ENCODE assay signal across 34 cellular contexts in genomic region chr3:40397129-40397528, GRCh38. TPM values are rescaled to one million over a fixed set of nuclear protein-coding genes. Genes with fewer than 3 reads are reported as not detected.
"Had no signal": no experiment of that assay in that cellular context is flagged by ENCODE, and none has a peak within 500 bp of the region (broad histone marks: within the 10 kb centered on the region; RNA-seq: fewer than 3 reads in every experiment).

No MANE protein-coding gene starts in this region.

- H3K36me3 ChIP-seq: ascending aorta, cardiac muscle cell, WERI-Rb-1 had no signal

- DNase-seq: activated CD4-positive, alpha-beta memory T cell treated with anti-CD3 and anti-CD28 coated beads, Interleukin-2, amount 10 ng/mL, durations not matched to agents 7 days and 5 days; activated CD4-positive, alpha-beta T cell treated with anti-CD3 and anti-CD28 coated beads for 1 hour; activated CD4-positive, alpha-beta T cell treated with anti-CD3 and anti-CD28 coated beads for 36 hours; activated CD4-positive, alpha-beta T cell treated with anti-CD3 and anti-CD28 coated beads for 48 hours; activated CD4-positive, alpha-beta T cell treated with anti-CD3 and anti-CD28 coated beads, Interleukin-2, amount 10 ng/mL, durations not matched to agents 7 days and 5 days; activated CD4-positive, alpha-beta T cell treated with anti-CD3 and anti-CD28 coated beads, Interleukin-2, amount 50 U/mL, for 48 hours; activated CD4-positive, CD25-positive, alpha-beta regulatory T cell; activated CD8-positive, alpha-beta memory T cell treated with anti-CD3 and anti-CD28 coated beads for 24 hours; activated CD8-positive, alpha-beta memory T cell treated with anti-CD3 and anti-CD28 coated beads, Interleukin-2, amount 10 ng/mL, durations not matched to agents 7 days and 5 days; activated CD8-positive, alpha-beta T cell treated with anti-CD3 and anti-CD28 coated beads, Interleukin-2, amount 10 ng/mL, durations not matched to agents 7 days and 5 days; activated effector memory CD4-positive, alpha-beta T cell treated with anti-CD3 and anti-CD28 coated beads, Interleukin-2, amount 50 U/mL, for 16 hours; activated naive CD4-positive, alpha-beta T cell treated with anti-CD3 and anti-CD28 coated beads, Interleukin-2, amount 10 ng/mL, durations not matched to agents 7 days and 5 days; activated naive CD4-positive, alpha-beta T cell treated with Interleukin-2 at 50 U/mL for 16 hours; activated naive CD8-positive, alpha-beta T cell treated with anti-CD3 and anti-CD28 coated beads, Interleukin-2, amount 10 ng/mL, durations not matched to agents 7 days and 5 days; activated naive CD8-positive, alpha-beta T cell treated with anti-CD3 and anti-CD28 coated beads, Interleukin-2, amount 50 U/mL, for 24 hours; activated T-cell treated with anti-CD3 and anti-CD28 coated beads for 4 hours; activated T-cell treated with anti-CD3 and anti-CD28 coated beads, Interleukin-2, amount 50 U/mL, for 1 hour; activated T-cell treated with anti-CD3 and anti-CD28 coated beads, Interleukin-2, amount 50 U/mL, for 4 hours; activated T-cell treated with anti-CD3 and anti-CD28 coated beads, Interleukin-2, amount 50 U/mL, for 72 hours; amygdala; anterior cingulate cortex; caudate nucleus; cerebellar nuclear complex; T-helper 1 cell; T-helper 2 cell; T-helper 9 cell; WERI-Rb-1 had no signal

- H3K27me3 ChIP-seq: ascending aorta, cardiac muscle cell had no signal

- H3K4me3 ChIP-seq: ascending aorta, cardiac muscle cell had no signal

- H3K9me3 ChIP-seq: ascending aorta had no signal

- FAIRE-seq: TTC549 had no signal

- H3K4me1 ChIP-seq: ascending aorta had no signal

- H3K27ac ChIP-seq: ascending aorta, WERI-Rb-1 had no signal

- ATAC-seq: activated CD4-positive, alpha-beta T cell treated with anti-CD3 and anti-CD28 coated beads for 36 hours; activated CD4-positive, CD25-positive, alpha-beta regulatory T cell treated with anti-CD3 and anti-CD28 coated beads, Interleukin-2, amount 50 U/mL, for 24 hours; activated CD8-positive, alpha-beta memory T cell treated with anti-CD3 and anti-CD28 coated beads, Interleukin-2, amount 10 ng/mL, durations not matched to agents 7 days and 5 days; activated CD8-positive, alpha-beta T cell treated with anti-CD3 and anti-CD28 coated beads, Interleukin-2, amount 10 ng/mL, durations not matched to agents 7 days and 5 days; activated naive CD8-positive, alpha-beta T cell treated with anti-CD3 and anti-CD28 coated beads, Interleukin-2, amount 50 U/mL, for 24 hours; activated T-cell treated with anti-CD3 and anti-CD28 coated beads, Interleukin-2, amount 50 U/mL, for 4 hours; activated T-cell treated with anti-CD3 and anti-CD28 coated beads, Interleukin-2, amount 50 U/mL, for 72 hours; activated T-helper 17 cell treated with anti-CD3 and anti-CD28 coated beads, Interleukin-2, amount 50 U/mL, for 72 hours; WTC11 had no signal

RNA-seq across cellular contexts. Expression of gene ENTPD3, which starts 10.1 kb away (rescaled TPM):
- total RNA-seq: activated CD4-positive, alpha-beta memory T cell treated with anti-CD3 and anti-CD28 coated beads, Interleukin-2, amount 10 ng/mL, durations not matched to agents 7 days and 5 days; activated CD4-positive, alpha-beta T cell treated with anti-CD3 and anti-CD28 coated beads for 36 hours; activated CD4-positive, alpha-beta T cell treated with anti-CD3 and anti-CD28 coated beads, Interleukin-2, amount 10 ng/mL, durations not matched to agents 7 days and 5 days; activated CD8-positive, alpha-beta memory T cell treated with anti-CD3 and anti-CD28 coated beads, Interleukin-2, amount 10 ng/mL, durations not matched to agents 7 days and 5 days; activated CD8-positive, alpha-beta T cell treated with anti-CD3 and anti-CD28 coated beads, Interleukin-2, amount 10 ng/mL, durations not matched to agents 7 days and 5 days; activated naive CD8-positive, alpha-beta T cell treated with anti-CD3 and anti-CD28 coated beads, Interleukin-2, amount 10 ng/mL, durations not matched to agents 7 days and 5 days; activated T-cell treated with anti-CD3 and anti-CD28 coated beads, Interleukin-2, amount 50 U/mL, for 4 hours; activated T-cell treated with anti-CD3 and anti-CD28 coated beads, Interleukin-2, amount 50 U/mL, for 72 hours; activated T-helper 1 cell treated with anti-CD3 and anti-CD28 coated beads, Interleukin-12 subunit alpha, Interleukin-12 subunit beta, Interleukin-2, Interleukin-4 antibody, amounts not matched to agents 30 ng/mL and 10 ng/mL and 1 ng/mL, durations not matched to agents 14 hours and 24 hours and 36 hours; activated T-helper 17 cell treated with anti-CD3 and anti-CD28 coated beads, Interleukin-2, amount 50 U/mL, for 72 hours had no signal
